In genomic region chr3:45119824-45120614, GRCh38 we compare ENCODE assay signal across 11 cellular contexts. TPM values are rescaled to one million over a fixed set of nuclear protein-coding genes. Genes with fewer than 3 reads are reported as not detected.
DNase-seq lines count a peak whose midpoint lies in the region; ATAC-seq, FAIRE-seq and TF ChIP-seq lines count a peak whose summit lies in the region.
"Had no signal": no experiment of that assay in that cellular context is flagged by ENCODE, and none has a peak within 500 bp of the region (broad histone marks: within the 10 kb centered on the region; RNA-seq: fewer than 3 reads in every experiment).

No MANE protein-coding gene starts in this region.

- no peaks in the 10 kb centered on the region for H3K27me3 Mint-ChIP-seq in type B pancreatic cell

- peaks cover 0 to 27% (median 3%) of the 10 kb centered on the region in 9 donors for H3K4me1 ChIP-seq in heart right ventricle
- H3K4me1 ChIP-seq in keratinocyte (ENCODE audit: control insufficient read depth, extremely low read depth, insufficient read depth, low read length) = peaks cover 58% of the 10 kb centered on the region
- H3K4me1 ChIP-seq: adrenal gland, upper lobe of right lung had no signal

- peak; percentile 90 for FAIRE-seq in keratinocyte (lab: Jason Lieb, UNC)

- CTCF ChIA-PET in RWPE1 (lab: Yijun Ruan, JAX) = no interaction called here

- 60 to 66% methylated on average over 4 of the region's 4 CpGs for WGBS in heart right ventricle, 2 donors

- intact Hi-C loops in Right ventricle myocardium superior (cut with DNase I) = no loop called here
- intact Hi-C loops in heart right ventricle (cut with DNase I) = no loop called here
- intact Hi-C loops in posterior cingulate gyrus (cut with DNase I) = no loop called here

- no peak for TF ChIP-seq CTCF in heart right ventricle (IDR thresholded peaks at IDR 0.05)
- no peak for TF ChIP-seq CTCF in RWPE1 (conservative IDR thresholded peaks at IDR 0.05; ENCODE audit: low read depth)
- TF ChIP-seq CTCF in keratinocyte (optimal IDR thresholded peaks at IDR 0.05 in 1 of 3, IDR thresholded peaks at IDR 0.05 in 1 of 3, conservative IDR thresholded peaks at IDR 0.05 in 1 of 3; ENCODE audit: extremely low read depth in 1 of 3, insufficient read depth in 2 of 3, low read length in 3 of 3) = no peak
- no peak for TF ChIP-seq CTCF in type B pancreatic cell (conservative IDR thresholded peaks at IDR 0.05)

- peak overlapping the region; percentile 15 for H3K4me3 Mint-ChIP-seq in type B pancreatic cell

- ATAC-seq in Right ventricle myocardium superior (ENCODE audit: poor library complexity) (peak; percentile 37), heart right ventricle (no peak), HG03039 (IDR thresholded peaks at IDR 0.05; ENCODE audit: unreplicated experiment) (no peak)
- ATAC-seq: upper lobe of right lung had no signal

- peaks cover 63% of the 10 kb centered on the region for H3K79me2 ChIP-seq in keratinocyte (ENCODE audit: control insufficient read depth, insufficient read depth, low read length)

- H3K9ac ChIP-seq in keratinocyte (ENCODE audit: control insufficient read depth, extremely low read depth, insufficient read depth, low read length) = peak overlapping the region; percentile 29

- no peak overlapping the region for H3K4me3 ChIP-seq in heart right ventricle
- H3K4me3 ChIP-seq in keratinocyte (ENCODE audit: control insufficient read depth in 2 of 3, extremely low read depth in 1 of 3, insufficient read depth in 2 of 3, low read depth in 1 of 3, low read length in 3 of 3) = no peak overlapping the region
- H3K4me3 ChIP-seq: adrenal gland, upper lobe of right lung had no signal

- H3K4me2 ChIP-seq in keratinocyte (ENCODE audit: control insufficient read depth, extremely low read depth, insufficient read depth, low read depth, low read length) = peak overlapping the region; percentile 33

- peaks cover 0 to 3% (median 0%) of the 10 kb centered on the region in 7 donors for H3K27me3 ChIP-seq in heart right ventricle
- no peaks in the 10 kb centered on the region for H3K27me3 ChIP-seq in keratinocyte (ENCODE audit: control insufficient read depth, extremely low read depth, insufficient read depth, low read length)
- H3K27me3 ChIP-seq: adrenal gland, upper lobe of right lung had no signal

- peaks cover 4% of the 10 kb centered on the region for H3K36me3 Mint-ChIP-seq in type B pancreatic cell

- H4K20me1 ChIP-seq in keratinocyte (ENCODE audit: control insufficient read depth, extremely low read depth, insufficient read depth, low read length) = peaks cover 13% of the 10 kb centered on the region

- H3K27ac ChIP-seq in heart right ventricle = peak overlapping the region in 1 of 10 donors; percentile 4
- H3K27ac ChIP-seq in RWPE1 = peak overlapping the region; percentile 79
- H3K27ac ChIP-seq in keratinocyte (ENCODE audit: control insufficient read depth, insufficient read depth, low read length) = peak overlapping the region; percentile 77
- H3K27ac ChIP-seq: adrenal gland, upper lobe of right lung had no signal

- POLR2A ChIA-PET in RWPE1 (lab: Yijun Ruan, JAX; ENCODE audit: low non-redundant PET) = no interaction called here

- H3K4me1 Mint-ChIP-seq in type B pancreatic cell (ENCODE audit: unreplicated experiment) = peaks cover 37% of the 10 kb centered on the region

- H3K9me3 Mint-ChIP-seq in type B pancreatic cell = no peaks in the 10 kb centered on the region

- peaks cover 15% of the 10 kb centered on the region for H3K9me1 ChIP-seq in keratinocyte (ENCODE audit: control insufficient read depth, extremely low read depth, insufficient read depth, low read length)

- DNase-seq in Right ventricle myocardium superior = no peak
- no peak for DNase-seq in heart right ventricle
- peak; percentile 77 for DNase-seq in RWPE1 (ENCODE audit: low spot score)
- no peak for DNase-seq in keratinocyte (ENCODE audit: low read depth, low spot score)
- no peak for DNase-seq in type B pancreatic cell (ENCODE audit: extremely low spot score, unreplicated experiment)
- no peak for DNase-seq in posterior cingulate gyrus
- no peak for DNase-seq in NCI-H1436 treated with DMSO at 0.1 percent for 48 hours (lab: John Stamatoyannopoulos, UW)
- DNase-seq: adrenal gland, NCI-H2081, upper lobe of right lung had no signal

- H3K27ac Mint-ChIP-seq in type B pancreatic cell = peak overlapping the region; percentile 77

- H3K9me3 ChIP-seq in heart right ventricle (no peaks in the 10 kb centered on the region), keratinocyte (ENCODE audit: control insufficient read depth, low read depth, low read length) (no peaks in the 10 kb centered on the region)
- H3K9me3 ChIP-seq: adrenal gland, upper lobe of right lung had no signal

- H3K36me3 ChIP-seq in heart right ventricle (no peaks in the 10 kb centered on the region), keratinocyte (ENCODE audit: control insufficient read depth in 2 of 2, extremely low read depth in 1 of 2, insufficient read depth in 2 of 2, low read length in 2 of 2) (peaks cover 14 to 45% of the 10 kb centered on the region in 2 experiments)
- H3K36me3 ChIP-seq: adrenal gland, upper lobe of right lung had no signal

- H2AFZ ChIP-seq in keratinocyte (ENCODE audit: control insufficient read depth, low read length) = no peak overlapping the region

- dilution Hi-C loops in keratinocyte (cut with MboI; ENCODE audit: extremely low pct_ligation_motif_present, low sequenced_read_pairs) = no loop called here

RNA-seq across cellular contexts. Expression of gene CDCP1, which starts 26.2 kb away (rescaled TPM):
- total RNA-seq in Right ventricle myocardium superior (0.38 TPM), heart right ventricle (1 to 10 TPM in 1 of 10 donors, under 1 TPM in 9; 0.15 to 2.8 (median 0.23) TPM), type B pancreatic cell (ENCODE audit: low replicate concordance) (26.3 and 82.5 TPM in 2 replicates)
- polyA plus RNA-seq in heart right ventricle (under 1 TPM; 0.37 to 0.52 TPM), keratinocyte (71.0 to 171 TPM (median 85.8 TPM) in 3 replicates)
- 25.6 TPM for polyA plus RNA-seq in keratinocyte (2011; ENCODE audit: low read depth)
- 94.9 and 114 TPM in 2 replicates for polyA plus RNA-seq in keratinocyte (2011; cell fraction: cytosol; rRNA removed)
- polyA plus RNA-seq in keratinocyte (2011; cell fraction: nucleus; rRNA removed) = 289 and 310 TPM in 2 replicates
- 62.4 and 123 TPM in 2 replicates for polyA plus RNA-seq in keratinocyte (2012; ENCODE audit: low replicate concordance)
- polyA minus RNA-seq in keratinocyte = 124 to 419 TPM (median 165 TPM) in 3 replicates
- 129 TPM for polyA minus RNA-seq in keratinocyte (2011; cell fraction: cytosol; rRNA and poly(A)+ RNA removed)
- polyA minus RNA-seq in keratinocyte (2011; cell fraction: nucleus; rRNA and poly(A)+ RNA removed) = 264 and 415 TPM in 2 replicates
